11 cellular contexts compared by ENCODE assay signal in the genomic region with DNA sequence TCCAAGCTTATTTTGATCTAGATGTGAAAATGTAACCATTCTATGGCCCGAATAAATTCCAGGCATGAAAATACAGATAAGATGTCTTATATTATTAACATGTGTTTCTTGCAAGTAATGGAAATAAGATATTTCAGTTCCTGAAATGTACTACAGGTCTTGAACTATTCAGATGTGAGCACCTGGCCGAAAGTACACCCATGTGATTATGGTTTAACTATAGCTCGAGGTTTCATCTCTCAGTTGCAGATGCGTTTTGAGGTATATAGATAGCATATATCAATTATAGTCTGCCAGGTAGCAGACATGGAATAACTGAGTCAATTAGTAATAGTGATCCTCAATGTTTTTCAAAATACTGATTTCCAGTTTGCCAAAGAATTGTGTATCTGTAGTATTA.
DNase-seq lines count a peak whose midpoint lies in the region; ATAC-seq and TF ChIP-seq lines count a peak whose summit lies in the region.
"Had no signal": no experiment of that assay in that cellular context is flagged by ENCODE, and none has a peak within 500 bp of the region (broad histone marks: within the 10 kb centered on the region; RNA-seq: fewer than 3 reads in every experiment).

No MANE protein-coding gene starts in this region.

- peak overlapping the region in 2 of 3 donors; percentile 15 to 32 for H3K4me3 Mint-ChIP-seq in T-cell
- H3K4me3 Mint-ChIP-seq in activated T-helper 17 cell treated with anti-CD3 and anti-CD28 coated beads, Interleukin-2, amount 50 U/mL, for 72 hours, result no peak overlapping the region
- H3K4me3 Mint-ChIP-seq: HFFc6 had no signal

- intact Hi-C loops in body of pancreas (cut with DNase I), result no loop called here

- ATAC-seq in GM18505 (IDR thresholded peaks at IDR 0.05; ENCODE audit: unreplicated experiment) (peak; percentile 87), GM19467 (IDR thresholded peaks at IDR 0.05; ENCODE audit: unreplicated experiment) (peak; percentile 99), HG03045 (IDR thresholded peaks at IDR 0.05; ENCODE audit: unreplicated experiment) (peak; percentile 92), T-cell (replicated peaks in 1 of 4) (peak in 1 of 4 experiments; percentile 36), body of pancreas (no peak)
- no peak for ATAC-seq in activated T-helper 17 cell treated with anti-CD3 and anti-CD28 coated beads, Interleukin-2, amount 50 U/mL, for 72 hours (replicated peaks)

- WGBS in body of pancreas, 2 donors, result 81 to 84% methylated on average over 4 of the region's 4 CpGs

- CTCF ChIA-PET in T-cell (lab: Charles Lee), result no interaction called here

- TF ChIP-seq POLR2A in GM18505 (IDR thresholded peaks at IDR 0.05; ENCODE audit: borderline replicate concordance, extremely low read depth, insufficient read depth, insufficient read length), result no peak
- no peak for TF ChIP-seq POLR2A in body of pancreas (IDR thresholded peaks at IDR 0.05)

- no peak overlapping the region for H3K27ac ChIP-seq in body of pancreas

- H3K36me3 Mint-ChIP-seq in T-cell, result no peaks in the 10 kb centered on the region
- no peaks in the 10 kb centered on the region for H3K36me3 Mint-ChIP-seq in activated T-helper 17 cell treated with anti-CD3 and anti-CD28 coated beads, Interleukin-2, amount 50 U/mL, for 72 hours (ENCODE audit: low read depth)

- no peaks in the 10 kb centered on the region for H3K36me3 ChIP-seq in body of pancreas (replicated peaks in 1 of 2; ENCODE audit: insufficient read depth in 1 of 2, low read depth in 2 of 2)

- no peak for DNase-seq in T-cell
- DNase-seq in amniotic stem cell (lab: John Stamatoyannopoulos, UW), result no peak
- no peak for DNase-seq in SIG-M5 treated with dmso at 0.1 percent for 504 hours (lab: John Stamatoyannopoulos, UW; ENCODE audit: unreplicated experiment)
- DNase-seq in body of pancreas, result no peak
- DNase-seq: effector CD4-positive, alpha-beta T cell; HFFc6; NCI-H187 treated with DMSO at 0.1 percent for 48 hours had no signal

- H3K9me3 ChIP-seq in body of pancreas, result no peaks in the 10 kb centered on the region

- H3K27me3 ChIP-seq in body of pancreas, result no peaks in the 10 kb centered on the region

- no peaks in the 10 kb centered on the region for H3K9me3 Mint-ChIP-seq in T-cell
- no peaks in the 10 kb centered on the region for H3K9me3 Mint-ChIP-seq in activated T-helper 17 cell treated with anti-CD3 and anti-CD28 coated beads, Interleukin-2, amount 50 U/mL, for 72 hours
- H3K9me3 Mint-ChIP-seq: HFFc6 had no signal

- H3K27me3 Mint-ChIP-seq in T-cell, result no peaks in the 10 kb centered on the region
- H3K27me3 Mint-ChIP-seq in activated T-helper 17 cell treated with anti-CD3 and anti-CD28 coated beads, Interleukin-2, amount 50 U/mL, for 72 hours, result no peaks in the 10 kb centered on the region

- no peak overlapping the region for H3K4me3 ChIP-seq in body of pancreas

- no peak for TF ChIP-seq CTCF in body of pancreas (IDR thresholded peaks at IDR 0.05)

- H3K27ac Mint-ChIP-seq in T-cell, result peak overlapping the region; percentile 83 to 85
- no peak overlapping the region for H3K27ac Mint-ChIP-seq in activated T-helper 17 cell treated with anti-CD3 and anti-CD28 coated beads, Interleukin-2, amount 50 U/mL, for 72 hours
- H3K27ac Mint-ChIP-seq: HFFc6 had no signal

- peaks cover 49 to 58% (median 52%) of the 10 kb centered on the region in 3 donors for H3K4me1 Mint-ChIP-seq in T-cell
- H3K4me1 Mint-ChIP-seq in activated T-helper 17 cell treated with anti-CD3 and anti-CD28 coated beads, Interleukin-2, amount 50 U/mL, for 72 hours, result peaks cover 23% of the 10 kb centered on the region

- no peaks in the 10 kb centered on the region for H3K4me1 ChIP-seq in body of pancreas

- POLR2A ChIA-PET in T-cell (lab: Charles Lee), result no interaction called here

Comparison
In these comparisons a context has a peak if more than half of its experiments do, and no peak if none do; other contexts are left out.
1. ATAC-seq: peak in GM18505 (single experiment), GM19467 (single experiment) and HG03045 (single experiment); none in activated T-helper 17 cell treated with anti-CD3 and anti-CD28 coated beads, Interleukin-2, amount 50 U/mL, for 72 hours (single experiment) and body of pancreas (single experiment).